1 cellular context compared by ENCODE assay signal in genomic region chr13:44218501-44219240, GRCh38.
TF ChIP-seq lines count a peak whose summit lies in the region.

No MANE protein-coding gene starts in this region.

TF ChIP-seq in liver, 16 proteins besides CTCF, POLR2A, EP300 and RAD21 (continued from another document):
- no peak for TF ChIP-seq ATF3 (IDR thresholded peaks at IDR 0.05)
- TF ChIP-seq GABPA (IDR thresholded peaks at IDR 0.05 in 1 of 2, conservative IDR thresholded peaks at IDR 0.05 in 1 of 2) = no peak
- peak; percentile 50 for TF ChIP-seq HNF4G (IDR thresholded peaks at IDR 0.05)
- TF ChIP-seq FOXA2 (IDR thresholded peaks at IDR 0.05) = peak; percentile 98
- TF ChIP-seq RXRA (IDR thresholded peaks at IDR 0.05) = peak; percentile 67 to 81
- TF ChIP-seq ZBTB33 (IDR thresholded peaks at IDR 0.05) = no peak
- TF ChIP-seq, protein P1, sequence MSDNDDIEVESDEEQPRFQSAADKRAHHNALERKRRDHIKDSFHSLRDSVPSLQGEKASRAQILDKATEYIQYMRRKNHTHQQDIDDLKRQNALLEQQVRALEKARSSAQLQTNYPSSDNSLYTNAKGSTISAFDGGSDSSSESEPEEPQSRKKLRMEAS (IDR thresholded peaks at IDR 0.05) = no peak
